ENCODE assay signal across 8 cellular contexts in the genomic region with DNA sequence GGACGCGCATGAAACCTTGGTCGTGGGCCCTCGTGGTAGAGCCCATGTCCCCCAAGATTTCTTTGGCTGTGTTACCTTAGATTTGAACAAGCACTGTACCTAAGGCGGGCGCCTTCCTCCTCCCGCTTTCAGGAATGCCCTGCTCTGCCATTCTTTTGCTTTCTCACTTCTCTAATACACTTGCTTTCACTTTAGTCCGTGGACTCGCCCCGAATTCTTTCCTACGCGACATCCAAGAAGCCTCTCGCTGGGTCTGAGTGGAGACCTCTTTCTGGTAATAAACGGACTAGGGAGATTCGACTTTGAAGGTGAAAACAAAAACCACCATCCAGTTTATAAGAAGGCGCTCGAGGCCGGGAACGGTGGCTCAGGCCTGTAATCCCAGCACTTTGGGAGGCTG. TPM values are rescaled to one million over a fixed set of nuclear protein-coding genes. Genes with fewer than 3 reads are reported as not detected.
DNase-seq lines count a peak whose midpoint lies in the region; ATAC-seq and TF ChIP-seq lines count a peak whose summit lies in the region.

No MANE protein-coding gene starts in this region.

- peaks cover 25 to 65% (median 51%) of the 10 kb centered on the region in 4 donors for H3K4me1 ChIP-seq in esophagus muscularis mucosa
- peaks cover 0 to 41% (median 24%) of the 10 kb centered on the region in 4 donors for H3K4me1 ChIP-seq in sigmoid colon

- 90% methylated on average over 18 of the region's 19 CpGs for WGBS in esophagus muscularis mucosa
- WGBS in sigmoid colon, 2 donors: 84% methylated on average over 19 of the region's 19 CpGs

- H3K27ac ChIP-seq in RWPE1: peak overlapping the region; percentile 98
- peak overlapping the region; percentile 84 to 92 (median 88) for H3K27ac ChIP-seq in esophagus muscularis mucosa (replicated peaks in 1 of 4)
- H3K27ac ChIP-seq in sigmoid colon: peak overlapping the region; percentile 90 to 94 (median 94)

- CTCF ChIA-PET in RWPE1 (lab: Yijun Ruan, JAX): interaction anchor here (0.5 kb wide), 1 partner anchor 1749 kb away, joined by 3 read pairs; no protein-coding TSS in a partner anchor

- DNase-seq in RWPE1 (ENCODE audit: low spot score) (no peak), esophagus muscularis mucosa (ENCODE audit: extremely low spot score) (no peak), sigmoid colon (no peak), occipital lobe (lab: John Stamatoyannopoulos, UW) (no peak)

- TF ChIP-seq CTCF in GM12875 (IDR thresholded peaks at IDR 0.05; ENCODE audit: borderline replicate concordance, insufficient read depth, low read depth, low read length): no peak
- no peak for TF ChIP-seq CTCF in RWPE1 (conservative IDR thresholded peaks at IDR 0.05; ENCODE audit: low read depth)
- no peak for TF ChIP-seq CTCF in esophagus muscularis mucosa (IDR thresholded peaks at IDR 0.05)
- TF ChIP-seq CTCF in sigmoid colon (IDR thresholded peaks at IDR 0.05): no peak

- TF ChIP-seq EP300 in esophagus muscularis mucosa (IDR thresholded peaks at IDR 0.05): no peak
- no peak for TF ChIP-seq EP300 in sigmoid colon (IDR thresholded peaks at IDR 0.05)

- TF ChIP-seq POLR2A in esophagus muscularis mucosa (IDR thresholded peaks at IDR 0.05; ENCODE audit: low read depth): no peak
- TF ChIP-seq POLR2A in sigmoid colon (IDR thresholded peaks at IDR 0.05): no peak

- H3K9me3 ChIP-seq in esophagus muscularis mucosa (no peaks in the 10 kb centered on the region), sigmoid colon (no peaks in the 10 kb centered on the region)

- no peak for ATAC-seq in GM18520 (IDR thresholded peaks at IDR 0.05; ENCODE audit: unreplicated experiment)
- ATAC-seq in GM21717 (IDR thresholded peaks at IDR 0.05; ENCODE audit: unreplicated experiment): no peak
- ATAC-seq in HG03457 (IDR thresholded peaks at IDR 0.05; ENCODE audit: unreplicated experiment): no peak

- POLR2A ChIA-PET in RWPE1 (lab: Yijun Ruan, JAX; ENCODE audit: low non-redundant PET): no interaction called here

- peak overlapping the region; percentile 93 for H3K4me3 ChIP-seq in GM12875 (ENCODE audit: low read depth, low read length)
- peak overlapping the region; percentile 77 to 98 (median 89) for H3K4me3 ChIP-seq in esophagus muscularis mucosa
- H3K4me3 ChIP-seq in sigmoid colon: peak overlapping the region; percentile 66 to 96 (median 88)

- H3K27me3 ChIP-seq in esophagus muscularis mucosa (no peaks in the 10 kb centered on the region), sigmoid colon (no peaks in the 10 kb centered on the region)

- H3K36me3 ChIP-seq in esophagus muscularis mucosa (peaks cover 0 to 17% (median 5%) of the 10 kb centered on the region in 4 donors), sigmoid colon (peaks cover 0 to 2% (median 0%) of the 10 kb centered on the region in 4 donors)

- intact Hi-C loops in esophagus muscularis mucosa (cut with DNase I) (loop anchor here (5.0 to 10.0 kb wide), 2 partner anchors 52 to 155 kb away; no protein-coding TSS in a partner anchor), sigmoid colon (cut with DNase I) (loop anchor here (2.0 to 5.0 kb wide), 3 partner anchors 50 to 100 kb away; partner anchors contain the start of gene KIAA0930)

RNA-seq across cellular contexts. Expression of gene NUP50, which starts 1.2 kb away (rescaled TPM):
- 10 to 100 TPM; 22.7 to 40.3 (median 30.0) TPM for total RNA-seq in esophagus muscularis mucosa
- total RNA-seq in sigmoid colon: 10 to 100 TPM; 23.2 to 28.5 (median 26.8) TPM
- 10 to 100 TPM; 10.8 to 27.8 (median 22.2) TPM for polyA plus RNA-seq in sigmoid colon
- total RNA-seq in occipital lobe: 65.4 TPM
